17 cellular contexts compared by ENCODE assay signal in genomic region chr3:16927485-16927884, GRCh38. TPM values are rescaled to one million over a fixed set of nuclear protein-coding genes. Genes with fewer than 3 reads are reported as not detected.
DNase-seq lines count a peak whose midpoint lies in the region; ATAC-seq and TF ChIP-seq lines count a peak whose summit lies in the region.
"Had no signal": no experiment of that assay in that cellular context is flagged by ENCODE, and none has a peak within 500 bp of the region (broad histone marks: within the 10 kb centered on the region; RNA-seq: fewer than 3 reads in every experiment).

No MANE protein-coding gene starts in this region.

- intact Hi-C loops in OCI-LY7 (cut with micrococcal nuclease; ENCODE audit: unreplicated experiment): no loop called here
- intact Hi-C loops in naive thymus-derived CD4-positive, alpha-beta T cell (cut with micrococcal nuclease): loop anchor here in 1 of 2 donors (5.0 kb wide), 1 partner anchor 100 kb away; no protein-coding TSS in a partner anchor

- H3K4me3 Mint-ChIP-seq in naive thymus-derived CD4-positive, alpha-beta T cell: peak overlapping the region in 2 of 10 donors; percentile 12 to 45
- H3K4me3 Mint-ChIP-seq in chondrocyte (ENCODE audit: unreplicated experiment) (no peak overlapping the region), endothelial cell (ENCODE audit: unreplicated experiment) (no peak overlapping the region)
- H3K4me3 Mint-ChIP-seq: activated CD4-positive, alpha-beta memory T cell treated with anti-CD3 and anti-CD28 coated beads for 36 hours had no signal

- H3K9me2 ChIP-seq in OCI-LY7 (ENCODE audit: insufficient read depth, low read length): no peaks in the 10 kb centered on the region

- peaks cover 19% of the 10 kb centered on the region for H3K4me1 ChIP-seq in OCI-LY7 (ENCODE audit: insufficient read depth, low read length, poor library complexity, severe bottlenecking)
- peaks cover 6 to 30% of the 10 kb centered on the region in 2 donors for H3K4me1 ChIP-seq in naive thymus-derived CD4-positive, alpha-beta T cell (ENCODE audit: control insufficient read depth in 2 of 2, insufficient read depth in 2 of 2, low read length in 2 of 2)
- H3K4me1 ChIP-seq: parathyroid adenoma had no signal

- H3K36me3 Mint-ChIP-seq in naive thymus-derived CD4-positive, alpha-beta T cell: peaks cover 5 to 32% (median 23%) of the 10 kb centered on the region in 5 donors
- no peaks in the 10 kb centered on the region for H3K36me3 Mint-ChIP-seq in chondrocyte (ENCODE audit: low read depth)
- H3K36me3 Mint-ChIP-seq in endothelial cell (ENCODE audit: low read depth, unreplicated experiment): no peaks in the 10 kb centered on the region
- H3K36me3 Mint-ChIP-seq: activated CD4-positive, alpha-beta memory T cell treated with anti-CD3 and anti-CD28 coated beads for 36 hours had no signal

- H3K27me3 Mint-ChIP-seq in naive thymus-derived CD4-positive, alpha-beta T cell: no peaks in the 10 kb centered on the region
- H3K27me3 Mint-ChIP-seq in chondrocyte (ENCODE audit: low read depth): peaks cover 4% of the 10 kb centered on the region
- H3K27me3 Mint-ChIP-seq in endothelial cell (ENCODE audit: unreplicated experiment): no peaks in the 10 kb centered on the region
- H3K27me3 Mint-ChIP-seq: activated CD4-positive, alpha-beta memory T cell treated with anti-CD3 and anti-CD28 coated beads for 36 hours; IgD-negative memory B cell had no signal

- H4K20me1 ChIP-seq in OCI-LY7 (ENCODE audit: insufficient read depth, low read length): peaks cover 6% of the 10 kb centered on the region; the same call in 1 of the 2 replicates

- no peak overlapping the region for H3K4me3 ChIP-seq in OCI-LY7 (ENCODE audit: low read depth, low read length, poor library complexity, severe bottlenecking)
- H3K4me3 ChIP-seq in naive thymus-derived CD4-positive, alpha-beta T cell (ENCODE audit: low read length): no peak overlapping the region
- H3K4me3 ChIP-seq: cardiac muscle cell had no signal

- no peak overlapping the region for H3K27ac ChIP-seq in OCI-LY7 (ENCODE audit: low read depth, low read length, poor library complexity, severe bottlenecking)
- H3K27ac ChIP-seq in naive thymus-derived CD4-positive, alpha-beta T cell (ENCODE audit: low read depth, low read length): no peak overlapping the region
- H3K27ac ChIP-seq: cardiac muscle cell, parathyroid adenoma had no signal

- peak; percentile 79 for TF ChIP-seq CTCF in OCI-LY7 (conservative IDR thresholded peaks at IDR 0.05; ENCODE audit: low read length)
- TF ChIP-seq CTCF in chondrocyte (IDR thresholded peaks at IDR 0.05): no peak
- TF ChIP-seq CTCF in endothelial cell (IDR thresholded peaks at IDR 0.05; ENCODE audit: unreplicated experiment): no peak

- H3K36me3 ChIP-seq in OCI-LY7 (ENCODE audit: insufficient read depth, low read length): peaks cover 5% of the 10 kb centered on the region; the same call in 1 of the 2 replicates
- H3K36me3 ChIP-seq in naive thymus-derived CD4-positive, alpha-beta T cell (ENCODE audit: control insufficient read depth in 2 of 3, insufficient read depth in 3 of 3, low read length in 3 of 3): no peaks in the 10 kb centered on the region
- H3K36me3 ChIP-seq: cardiac muscle cell had no signal

- H2AFZ ChIP-seq in OCI-LY7 (ENCODE audit: low read length): no peak overlapping the region
- H2AFZ ChIP-seq: parathyroid adenoma had no signal

- BruUV-seq in OCI-LY7 (replicated peaks; lab: Mats Ljungman, UMichigan): no TSS peak

- peak overlapping the region in 1 of 9 donors; percentile 16 for H3K27ac Mint-ChIP-seq in naive thymus-derived CD4-positive, alpha-beta T cell
- H3K27ac Mint-ChIP-seq in chondrocyte (ENCODE audit: unreplicated experiment): no peak overlapping the region
- H3K27ac Mint-ChIP-seq in endothelial cell (ENCODE audit: unreplicated experiment): no peak overlapping the region
- H3K27ac Mint-ChIP-seq: activated CD4-positive, alpha-beta memory T cell treated with anti-CD3 and anti-CD28 coated beads for 36 hours had no signal

- peaks cover 60% of the 10 kb centered on the region; the same call in 1 of the 2 replicates for H3K79me2 ChIP-seq in OCI-LY7 (ENCODE audit: insufficient read depth, low read depth, low read length)
- H3K79me2 ChIP-seq: parathyroid adenoma had no signal

- H3K9me3 Mint-ChIP-seq in naive thymus-derived CD4-positive, alpha-beta T cell: peaks cover 0 to 9% (median 5%) of the 10 kb centered on the region in 11 donors
- H3K9me3 Mint-ChIP-seq in chondrocyte (ENCODE audit: low read depth) (peaks cover 9% of the 10 kb centered on the region), endothelial cell (ENCODE audit: unreplicated experiment) (no peaks in the 10 kb centered on the region)
- H3K9me3 Mint-ChIP-seq: activated CD4-positive, alpha-beta memory T cell treated with anti-CD3 and anti-CD28 coated beads for 36 hours had no signal

- CTCF ChIA-PET in OCI-LY7 (lab: Charles Lee; ENCODE audit: unreplicated experiment): interaction anchor here (0.9 kb wide), 1 partner anchor 95 kb away, joined by 4 read pairs; no protein-coding TSS in a partner anchor
- CTCF ChIA-PET in naive thymus-derived CD4-positive, alpha-beta T cell (lab: Charles Lee): interaction anchor here (0.6 kb wide), 1 partner anchor 40 kb away, joined by 4 read pairs; no protein-coding TSS in a partner anchor

- H3K4me2 ChIP-seq in OCI-LY7 (ENCODE audit: low read length): no peak overlapping the region; the same call in 1 of the 2 replicates

- H3K27me3 ChIP-seq in naive thymus-derived CD4-positive, alpha-beta T cell (ENCODE audit: control insufficient read depth in 2 of 2, insufficient read depth in 2 of 2, low read length in 2 of 2): no peaks in the 10 kb centered on the region
- H3K27me3 ChIP-seq: cardiac muscle cell had no signal

- peak; percentile 28 for DNase-seq in NCI-H82 (lab: John Stamatoyannopoulos, UW)
- DNase-seq in NCI-H82 treated with DMSO at 0.1 percent for 48 hours (lab: John Stamatoyannopoulos, UW; ENCODE audit: unreplicated experiment): no peak
- peak; percentile 38 for DNase-seq in OCI-LY7 (ENCODE audit: low spot score)
- no peak for DNase-seq in naive thymus-derived CD4-positive, alpha-beta T cell
- DNase-seq in chondrocyte (ENCODE audit: low spot score): no peak
- DNase-seq in endothelial cell (ENCODE audit: low spot score): no peak
- DNase-seq: activated CD4-positive, alpha-beta memory T cell treated with anti-CD3 and anti-CD28 coated beads for 36 hours; activated gamma-delta T cell treated with Interleukin-2 at 50 U/mL for 16 hours; mesenchymal stem cell; NCI-H187 treated with DMSO at 0.1 percent for 48 hours; stimulated activated CD4-positive, alpha-beta T cell treated with anti-CD3 and anti-CD28 coated beads, Interleukin-15, amount 100 ng/mL, for 24 hours; stimulated activated CD8-positive, alpha-beta memory T cell treated with anti-CD3 and anti-CD28 coated beads, Interleukin-4, amount 100 ng/mL, for 48 hours had no signal

- ATAC-seq in GM21825 (IDR thresholded peaks at IDR 0.05; ENCODE audit: unreplicated experiment) (peak; percentile 44), HG03039 (IDR thresholded peaks at IDR 0.05; ENCODE audit: unreplicated experiment) (no peak)
- peak; percentile 65 for ATAC-seq in naive thymus-derived CD4-positive, alpha-beta T cell

- peaks cover 10% of the 10 kb centered on the region; the same call in 1 of the 2 replicates for H3K9me3 ChIP-seq in OCI-LY7 (ENCODE audit: low read length)
- peaks cover 0 to 4% (median 0%) of the 10 kb centered on the region in 3 experiments for H3K9me3 ChIP-seq in naive thymus-derived CD4-positive, alpha-beta T cell (ENCODE audit: control insufficient read depth in 2 of 3, low read length in 3 of 3)

- peaks cover 44 to 87% (median 82%) of the 10 kb centered on the region in 7 donors for H3K4me1 Mint-ChIP-seq in naive thymus-derived CD4-positive, alpha-beta T cell
- H3K4me1 Mint-ChIP-seq in chondrocyte (ENCODE audit: low read depth) (no peaks in the 10 kb centered on the region), endothelial cell (ENCODE audit: unreplicated experiment) (peaks cover 3% of the 10 kb centered on the region)

- POLR2A ChIA-PET in OCI-LY7 (lab: Charles Lee): interaction anchor here (0.7 to 2.0 kb wide), 4 partner anchors 10 to 42 kb away, joined by 3 to 13 read pairs (median 6); no protein-coding TSS in a partner anchor
- POLR2A ChIA-PET in naive thymus-derived CD4-positive, alpha-beta T cell (lab: Charles Lee): interaction anchor here (0.5 kb wide), 1 partner anchor 30 kb away, joined by 6 read pairs; no protein-coding TSS in a partner anchor

RNA-seq across cellular contexts. Expression of gene PLCL2, which starts 42.7 kb away (rescaled TPM):
- total RNA-seq in OCI-LY7 (2014; rRNA removed; shearing (Covaris generic)): 41.6 and 42.8 TPM in 2 replicates
- 34.1 and 41.1 TPM in 2 replicates for total RNA-seq in OCI-LY7 (2022)
- total RNA-seq in naive thymus-derived CD4-positive, alpha-beta T cell: 10 to 100 TPM; 48.9 to 77.0 (median 60.5) TPM
- polyA plus RNA-seq in naive thymus-derived CD4-positive, alpha-beta T cell: 10 to 100 TPM; 64.1 to 90.8 TPM
- 0.85 to 1.3 TPM (median 1.2 TPM) in 3 replicates for total RNA-seq in chondrocyte
- total RNA-seq in endothelial cell (ENCODE audit: unreplicated experiment): 18.8 TPM

Comparison
In these comparisons a context has a peak if more than half of its experiments do, and no peak if none do; other contexts are left out.
1. DNase-seq: peak in NCI-H82 (single experiment) and OCI-LY7 (single experiment); none in NCI-H82 treated with DMSO at 0.1 percent for 48 hours (single experiment), naive thymus-derived CD4-positive, alpha-beta T cell (0 of 9), chondrocyte (single experiment) and endothelial cell (single experiment).